ENCODE assay signal across 19 cellular contexts in genomic region chr2:166449439-166449838, GRCh38. TPM values are rescaled to one million over a fixed set of nuclear protein-coding genes. Genes with fewer than 3 reads are reported as not detected.
A peak's percentile ranks its signal among the peaks of the same experiment; 100 is the strongest.
DNase-seq lines count a peak whose midpoint lies in the region; ATAC-seq, FAIRE-seq and TF ChIP-seq lines count a peak whose summit lies in the region.
"Had no signal": no experiment of that assay in that cellular context is flagged by ENCODE, and none has a peak within 500 bp of the region (broad histone marks: within the 10 kb centered on the region; RNA-seq: fewer than 3 reads in every experiment).

No MANE protein-coding gene starts in this region.

- no peaks in the 10 kb centered on the region for H3K27me3 ChIP-seq in esophagus muscularis mucosa
- H3K27me3 ChIP-seq: BLaER1 treated with 17β-estradiol and CSF1 and Interleukin-3, amounts not matched to agents 10 nM and 100 nM had no signal

- 42% methylated on average over 1 of the region's 1 CpG for WGBS in esophagus muscularis mucosa

- no peaks in the 10 kb centered on the region for H3K36me3 ChIP-seq in kidney (ENCODE audit: control insufficient read depth in 1 of 2, insufficient read depth in 2 of 2, low read length in 2 of 2)
- no peaks in the 10 kb centered on the region for H3K36me3 ChIP-seq in esophagus muscularis mucosa
- H3K36me3 ChIP-seq: BLaER1 treated with 17β-estradiol and CSF1 and Interleukin-3, amounts not matched to agents 10 nM and 100 nM; WERI-Rb-1 had no signal

- H3K27ac ChIP-seq in kidney (ENCODE audit: low read depth in 2 of 2, low read length in 2 of 2): no peak overlapping the region
- no peak overlapping the region for H3K27ac ChIP-seq in esophagus muscularis mucosa (replicated peaks in 1 of 4)
- H3K27ac ChIP-seq: BLaER1 treated with 17β-estradiol and CSF1 and Interleukin-3, amounts not matched to agents 10 nM and 100 nM; SK-N-MC; WERI-Rb-1 had no signal

- H3K4me3 Mint-ChIP-seq in MCF 10A (ENCODE audit: unreplicated experiment): no peak overlapping the region
- H3K4me3 Mint-ChIP-seq: HFFc6, neural crest cell had no signal

- POLR2A ChIA-PET in MCF 10A (lab: Yijun Ruan, JAX): no interaction called here

- peaks cover 47% of the 10 kb centered on the region for H3K27me3 Mint-ChIP-seq in MCF 10A (ENCODE audit: insufficient read depth, unreplicated experiment)

- no TSS peak for BruUV-seq in MCF 10A (replicated peaks; lab: Mats Ljungman, UMichigan)

- no peaks in the 10 kb centered on the region for H3K4me1 Mint-ChIP-seq in MCF 10A (ENCODE audit: insufficient read depth, unreplicated experiment)

- CTCF ChIA-PET in MCF 10A (lab: Yijun Ruan, JAX): no interaction called here

- H3K4me3 ChIP-seq in kidney (ENCODE audit: low read length in 2 of 2) (no peak overlapping the region), esophagus muscularis mucosa (no peak overlapping the region)
- H3K4me3 ChIP-seq: BLaER1 treated with 17β-estradiol and CSF1 and Interleukin-3, amounts not matched to agents 10 nM and 100 nM; SK-N-MC had no signal

- intact Hi-C loops in kidney (cut with DNase I): no loop called here
- intact Hi-C loops in MCF 10A (cut with micrococcal nuclease): no loop called here
- intact Hi-C loops in esophagus muscularis mucosa (cut with DNase I): no loop called here

- no peak for TF ChIP-seq EP300 in esophagus muscularis mucosa (IDR thresholded peaks at IDR 0.05)

- H3K9me3 Mint-ChIP-seq in MCF 10A (ENCODE audit: unreplicated experiment): no peaks in the 10 kb centered on the region
- H3K9me3 Mint-ChIP-seq: HFFc6 had no signal

- no peaks in the 10 kb centered on the region for H3K4me1 ChIP-seq in kidney (ENCODE audit: control insufficient read depth in 1 of 2, insufficient read depth in 1 of 2, low read depth in 1 of 2, low read length in 2 of 2)
- H3K4me1 ChIP-seq in esophagus muscularis mucosa: no peaks in the 10 kb centered on the region
- H3K4me1 ChIP-seq: BLaER1 treated with 17β-estradiol and CSF1 and Interleukin-3, amounts not matched to agents 10 nM and 100 nM had no signal

- H3K27ac Mint-ChIP-seq in MCF 10A (ENCODE audit: low read depth, unreplicated experiment): no peak overlapping the region
- H3K27ac Mint-ChIP-seq: HFFc6 had no signal

- no peak overlapping the region for H3K9ac ChIP-seq in kidney (ENCODE audit: low read length in 2 of 2)
- H3K9ac ChIP-seq: BLaER1 treated with 17β-estradiol and CSF1 and Interleukin-3, amounts not matched to agents 10 nM and 100 nM had no signal

- peak; percentile 70 for DNase-seq in SKM-1 treated with dmso at 0.1 percent for 144 hours (lab: John Stamatoyannopoulos, UW; ENCODE audit: unreplicated experiment)
- DNase-seq in NCI-H187 treated with DMSO at 0.1 percent for 48 hours (lab: John Stamatoyannopoulos, UW): no peak
- DNase-seq in kidney: no peak
- no peak for DNase-seq in MCF 10A (ENCODE audit: unreplicated experiment)
- DNase-seq in esophagus muscularis mucosa (ENCODE audit: extremely low spot score): no peak
- DNase-seq: activated CD8-positive, alpha-beta memory T cell treated with anti-CD3 and anti-CD28 coated beads, Interleukin-2, amount 50 U/mL, for 48 hours; cerebellar nuclear complex; HFFc6; hippocampal formation; left ventricle myocardium superior; NCI-H1436 treated with DMSO at 0.1 percent for 48 hours; NCI-H82; WERI-Rb-1 had no signal

- no peaks in the 10 kb centered on the region for H3K36me3 Mint-ChIP-seq in MCF 10A (ENCODE audit: insufficient read depth, unreplicated experiment)

- TF ChIP-seq POLR2A in esophagus muscularis mucosa (IDR thresholded peaks at IDR 0.05; ENCODE audit: low read depth): no peak

- TF ChIP-seq CTCF in kidney (IDR thresholded peaks at IDR 0.05; ENCODE audit: borderline replicate concordance, extremely low read depth, insufficient read depth) (no peak), MCF 10A (IDR thresholded peaks at IDR 0.05; ENCODE audit: unreplicated experiment) (no peak), esophagus muscularis mucosa (IDR thresholded peaks at IDR 0.05) (no peak)

- H3K9me3 ChIP-seq in kidney (ENCODE audit: control insufficient read depth in 1 of 2, low read length in 2 of 2): peaks cover 0 to 2% of the 10 kb centered on the region in 2 donors
- no peaks in the 10 kb centered on the region for H3K9me3 ChIP-seq in esophagus muscularis mucosa
- H3K9me3 ChIP-seq: BLaER1 treated with 17β-estradiol and CSF1 and Interleukin-3, amounts not matched to agents 10 nM and 100 nM had no signal

- ATAC-seq in GM18870 (IDR thresholded peaks at IDR 0.05; ENCODE audit: unreplicated experiment): peak; percentile 84
- ATAC-seq in GM21576 (IDR thresholded peaks at IDR 0.05; ENCODE audit: unreplicated experiment): peak; percentile 89
- peak; percentile 60 for ATAC-seq in HG03066 (IDR thresholded peaks at IDR 0.05; ENCODE audit: low read depth, unreplicated experiment)
- ATAC-seq: left ventricle myocardium superior had no signal

- FAIRE-seq in kidney (lab: Jason Lieb, UNC): no peak

RNA-seq across cellular contexts. Expression of gene SCN7A, which starts 44.6 kb away (rescaled TPM):
- total RNA-seq in kidney (3.6 TPM), MCF 10A (2022) (not detected in 2 replicates), esophagus muscularis mucosa (100 to 1,000 TPM in 2 of 4 donors, 10 to 100 TPM in 2; 66.9 to 129 (median 90.1) TPM)
- polyA plus RNA-seq in kidney (ENCODE audit: insufficient read depth, low read depth, low replicate concordance): 1.9 TPM

Comparison
In these comparisons a context has a peak if more than half of its experiments do, and no peak if none do; other contexts are left out.
1. RNA of gene SCN7A, which starts 44.6 kb away (total RNA-seq): 66.9 to 129 TPM in esophagus muscularis mucosa; 3.6 TPM in kidney (single experiment) and not detected in MCF 10A; every median in the first group is over 10 times any median in the second.
2. Peak in every context shown above with its lines, with median percentiles within 50 percentile points of each other: ATAC-seq.